In genomic region chr6:26043389-26044139, GRCh38 we compare ENCODE assay signal across 8 cellular contexts. TPM values are rescaled to one million over a fixed set of nuclear protein-coding genes. Genes with fewer than 3 reads are reported as not detected.
A peak's percentile ranks its signal among the peaks of the same experiment; 100 is the strongest.
DNase-seq lines count a peak whose midpoint lies in the region; ATAC-seq and TF ChIP-seq lines count a peak whose summit lies in the region.

No MANE protein-coding gene starts in this region.

- no peaks in the 10 kb centered on the region for H3K27me3 ChIP-seq in CD4-positive, alpha-beta memory T cell (ENCODE audit: insufficient read depth, low read length)
- no peaks in the 10 kb centered on the region for H3K27me3 ChIP-seq in left ventricle myocardium inferior (ENCODE audit: low read depth)
- H3K27me3 ChIP-seq in rectal smooth muscle tissue (ENCODE audit: control insufficient read depth, insufficient read depth, low read length): no peaks in the 10 kb centered on the region

- peaks cover 0 to 13% of the 10 kb centered on the region in 2 donors for H3K36me3 Mint-ChIP-seq in CD4-positive, alpha-beta memory T cell

- TF ChIP-seq CTCF in left ventricle myocardium inferior (IDR thresholded peaks at IDR 0.05; ENCODE audit: borderline replicate concordance): no peak

- peaks cover 0 to 18% (median 0%) of the 10 kb centered on the region in 8 donors for H3K9me3 Mint-ChIP-seq in CD4-positive, alpha-beta memory T cell

- no peaks in the 10 kb centered on the region for H3K9me3 ChIP-seq in CD4-positive, alpha-beta memory T cell (ENCODE audit: control insufficient read depth in 1 of 2, low read length in 2 of 2)
- no peaks in the 10 kb centered on the region for H3K9me3 ChIP-seq in left ventricle myocardium inferior (replicated peaks)

- DNase-seq in CD4-positive, alpha-beta memory T cell: peak; percentile 85 to 95 (median 94)
- DNase-seq in SKM-1 treated with dmso at 0.1 percent for 144 hours (lab: John Stamatoyannopoulos, UW; ENCODE audit: unreplicated experiment) (peak; percentile 98), anterior cingulate cortex (lab: John Stamatoyannopoulos, UW) (peak in 56 of 58 donors; percentile 2 to 95 (median 60)), left ventricle myocardium inferior (peak; percentile 34), mesenteric fat pad (ENCODE audit: low spot score) (no peak)

- CTCF ChIA-PET in CD4-positive, alpha-beta memory T cell (lab: Charles Lee; ENCODE audit: partially characterized antibody): interaction anchor here (0.7 to 6.4 kb wide), 18 partner anchors 9 to 1828 kb away, joined by 3 to 144 read pairs (median 4); partner anchors contain the start of gene HFE

- peak overlapping the region; percentile 76 for H3K27ac ChIP-seq in CD4-positive, alpha-beta memory T cell (ENCODE audit: low read depth, low read length)
- H3K27ac ChIP-seq in left ventricle myocardium inferior (replicated peaks) (peak overlapping the region; percentile 94), rectal smooth muscle tissue (ENCODE audit: low read depth, low read length) (peak overlapping the region; percentile 98)

- POLR2A ChIA-PET in CD4-positive, alpha-beta memory T cell (lab: Charles Lee; ENCODE audit: partially characterized antibody): interaction anchor here (0.6 to 9.4 kb wide), 53 partner anchors 10 to 1849 kb away, joined by 3 to 1198 read pairs (median 9); partner anchors contain the start of genes HFE and TRIM38

- peaks cover 12 to 28% (median 20%) of the 10 kb centered on the region in 4 donors for H3K4me1 Mint-ChIP-seq in CD4-positive, alpha-beta memory T cell

- H3K9ac ChIP-seq in rectal smooth muscle tissue (ENCODE audit: low read length): peak overlapping the region; percentile 50

- H3K27me3 Mint-ChIP-seq in CD4-positive, alpha-beta memory T cell: no peaks in the 10 kb centered on the region

- ATAC-seq in GM19455 (IDR thresholded peaks at IDR 0.05; ENCODE audit: unreplicated experiment) (peak; percentile 58), HG03571 (IDR thresholded peaks at IDR 0.05; ENCODE audit: unreplicated experiment) (peak; percentile 69)

- H3K36me3 ChIP-seq in CD4-positive, alpha-beta memory T cell (ENCODE audit: insufficient read depth, low read length): no peaks in the 10 kb centered on the region
- H3K36me3 ChIP-seq in left ventricle myocardium inferior: no peaks in the 10 kb centered on the region
- H3K36me3 ChIP-seq in rectal smooth muscle tissue (ENCODE audit: control insufficient read depth, insufficient read depth, low read length): no peaks in the 10 kb centered on the region

- H3K4me1 ChIP-seq in CD4-positive, alpha-beta memory T cell (ENCODE audit: insufficient read depth, low read length): peaks cover 14% of the 10 kb centered on the region
- H3K4me1 ChIP-seq in left ventricle myocardium inferior (peaks cover 26% of the 10 kb centered on the region), rectal smooth muscle tissue (ENCODE audit: control insufficient read depth, insufficient read depth, low read length) (peaks cover 9% of the 10 kb centered on the region)

- peak overlapping the region; percentile 88 to 98 (median 94) for H3K4me3 Mint-ChIP-seq in CD4-positive, alpha-beta memory T cell

- peak overlapping the region; percentile 93 to 99 (median 98) for H3K27ac Mint-ChIP-seq in CD4-positive, alpha-beta memory T cell

- H3K4me3 ChIP-seq in CD4-positive, alpha-beta memory T cell (ENCODE audit: low read length in 2 of 2): peak overlapping the region; percentile 72 to 74
- H3K4me3 ChIP-seq in left ventricle myocardium inferior: peak overlapping the region; percentile 67
- peak overlapping the region; percentile 78 for H3K4me3 ChIP-seq in rectal smooth muscle tissue (ENCODE audit: low read length)

- intact Hi-C loops in CD4-positive, alpha-beta memory T cell (cut with micrococcal nuclease): loop anchor here (1.0 to 5.0 kb wide), 10 partner anchors 10 to 1774 kb away; a partner anchor contains a TSS
- intact Hi-C loops in left ventricle myocardium inferior (cut with micrococcal nuclease): no loop called here

RNA-seq across cellular contexts. Expression of gene HFE, which starts 43.7 kb away (rescaled TPM):
- 1 to 10 TPM; 3.5 to 4.2 TPM for total RNA-seq in CD4-positive, alpha-beta memory T cell
- polyA plus RNA-seq in CD4-positive, alpha-beta memory T cell: 1 to 10 TPM; 3.4 to 4.2 TPM
- total RNA-seq in left ventricle myocardium inferior: 3.4 TPM
- total RNA-seq in mesenteric fat pad: 13.5 TPM
